Comparison of ENCODE assay signal across 1 cellular context in genomic region chr13:60134376-60134775, GRCh38.
TF ChIP-seq lines count a peak whose summit lies in the region.

No MANE protein-coding gene starts in this region.

TF ChIP-seq in HCT116, 20 proteins besides CTCF, POLR2A, EP300 and RAD21 (continued from another document):
- TF ChIP-seq ZBTB33 (IDR thresholded peaks at IDR 0.05; ENCODE audit: extremely low read depth, insufficient replicate concordance, low read length), result no peak
- no peak for TF ChIP-seq TCF7L2 (IDR thresholded peaks at IDR 0.05; ENCODE audit: borderline replicate concordance, extremely low read depth, insufficient read depth, insufficient read length)
- TF ChIP-seq EZH2phosphoT487 (IDR thresholded peaks at IDR 0.05; ENCODE audit: borderline replicate concordance), result no peak
- no peak for TF ChIP-seq ATF3 (IDR thresholded peaks at IDR 0.05)
- no peak for TF ChIP-seq REST (IDR thresholded peaks at IDR 0.05; ENCODE audit: low read depth)
- TF ChIP-seq FOSL1 (IDR thresholded peaks at IDR 0.05; ENCODE audit: low read depth), result no peak
